ENCODE assay signal across 8 cellular contexts in the genomic region with DNA sequence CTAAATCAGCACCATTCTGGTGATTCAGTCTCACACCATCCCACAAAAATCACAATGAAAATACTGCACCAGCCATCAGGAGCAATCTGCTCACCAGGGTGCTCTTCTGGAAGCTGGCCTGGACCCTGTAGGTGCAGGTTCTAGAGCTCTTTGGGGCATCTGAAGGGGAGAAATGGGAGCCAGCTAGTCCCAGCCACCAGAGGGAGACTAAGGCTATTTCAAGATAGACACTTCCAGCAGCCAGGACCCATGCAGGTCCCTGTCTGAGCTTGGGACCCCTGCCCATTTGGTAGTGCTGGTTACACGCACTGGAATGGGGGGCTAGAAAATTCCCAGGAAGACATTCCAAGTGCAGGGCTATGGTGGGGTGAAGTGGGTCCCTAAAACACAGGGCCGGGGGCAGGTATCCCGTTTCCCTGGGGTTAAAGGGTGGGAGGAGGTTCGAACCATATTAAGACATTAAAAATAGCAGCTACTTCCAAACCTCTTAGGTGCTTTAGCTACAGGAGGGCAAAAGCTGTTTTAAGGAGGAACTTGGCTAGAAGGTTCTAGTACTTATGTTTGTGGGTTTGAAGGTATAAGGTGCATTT.
A peak's percentile ranks its signal among the peaks of the same experiment; 100 is the strongest.
DNase-seq lines count a peak whose midpoint lies in the region; ATAC-seq and TF ChIP-seq lines count a peak whose summit lies in the region.

No MANE protein-coding gene starts in this region.

- H3K4me3 ChIP-seq in cardiac muscle cell (no peak overlapping the region), testis (no peak overlapping the region)

- TF ChIP-seq CTCF in cardiac muscle cell (IDR thresholded peaks at IDR 0.05; ENCODE audit: low read depth, low read length) (peak; percentile 74), testis (IDR thresholded peaks at IDR 0.05) (peak in 2 of 3 experiments; percentile 42 to 44)

- H3K27me3 ChIP-seq in cardiac muscle cell (no peaks in the 10 kb centered on the region), testis (no peaks in the 10 kb centered on the region)

- peak overlapping the region; percentile 36 for H3K4me3 Mint-ChIP-seq in activated CD8-positive, alpha-beta memory T cell treated with anti-CD3 and anti-CD28 coated beads, Interleukin-2, amount 10 ng/mL, durations not matched to agents 7 days and 5 days
- H3K4me3 Mint-ChIP-seq in activated T-cell treated with anti-CD3 and anti-CD28 coated beads, Interleukin-2, amount 50 U/mL, for 4 hours, result no peak overlapping the region

- H3K9me3 ChIP-seq in cardiac muscle cell (ENCODE audit: low read depth), result no peaks in the 10 kb centered on the region
- H3K9me3 ChIP-seq in testis, result no peaks in the 10 kb centered on the region

- CTCF ChIA-PET in activated CD8-positive, alpha-beta memory T cell treated with anti-CD3 and anti-CD28 coated beads, Interleukin-2, amount 10 ng/mL, durations not matched to agents 7 days and 5 days (lab: Charles Lee), result interaction anchor here (0.6 to 3.7 kb wide), 35 partner anchors 11 to 257 kb away, joined by 3 to 71 read pairs (median 5); a partner anchor contains a TSS

- 84 to 89% methylated on average over 4 of the region's 4 CpGs for WGBS in testis, 2 donors

- no peaks in the 10 kb centered on the region for H3K9me3 Mint-ChIP-seq in activated CD8-positive, alpha-beta memory T cell treated with anti-CD3 and anti-CD28 coated beads, Interleukin-2, amount 10 ng/mL, durations not matched to agents 7 days and 5 days (ENCODE audit: low read depth)
- no peaks in the 10 kb centered on the region for H3K9me3 Mint-ChIP-seq in activated T-cell treated with anti-CD3 and anti-CD28 coated beads, Interleukin-2, amount 50 U/mL, for 4 hours

- DNase-seq in activated CD8-positive, alpha-beta memory T cell treated with anti-CD3 and anti-CD28 coated beads, Interleukin-2, amount 10 ng/mL, durations not matched to agents 7 days and 5 days, result peak; percentile 61
- DNase-seq in activated CD8-positive, alpha-beta memory T cell treated with anti-CD3 and anti-CD28 coated beads, Interleukin-2, amount 50 U/mL, for 48 hours, result no peak
- DNase-seq in M059J (ENCODE audit: low read depth) (peak; percentile 57), cardiac muscle cell (ENCODE audit: low read depth in 1 of 2, low spot score in 1 of 2) (peak; percentile 57 to 62), testis (peak; percentile 58), NCI-H1105 (lab: John Stamatoyannopoulos, UW) (no peak)
- peak; percentile 17 for DNase-seq in activated T-cell treated with anti-CD3 and anti-CD28 coated beads, Interleukin-2, amount 50 U/mL, for 4 hours

- H3K36me3 ChIP-seq in cardiac muscle cell (peaks cover 8% of the 10 kb centered on the region), testis (ENCODE audit: low read depth, missing control alignments) (no peaks in the 10 kb centered on the region)

- intact Hi-C loops in testis (cut with DNase I; ENCODE audit: low total_unique reads), result no loop called here

- no peaks in the 10 kb centered on the region for H3K27me3 Mint-ChIP-seq in activated CD8-positive, alpha-beta memory T cell treated with anti-CD3 and anti-CD28 coated beads, Interleukin-2, amount 10 ng/mL, durations not matched to agents 7 days and 5 days
- H3K27me3 Mint-ChIP-seq in activated T-cell treated with anti-CD3 and anti-CD28 coated beads, Interleukin-2, amount 50 U/mL, for 4 hours (ENCODE audit: low read depth), result no peaks in the 10 kb centered on the region

- H3K4me1 ChIP-seq in cardiac muscle cell (ENCODE audit: low read depth) (peaks cover 2% of the 10 kb centered on the region), testis (no peaks in the 10 kb centered on the region)

- TF ChIP-seq POLR2A in testis (IDR thresholded peaks at IDR 0.05), result no peak

- H3K27ac ChIP-seq in cardiac muscle cell (no peak overlapping the region), testis (no peak overlapping the region)

- H3K36me3 Mint-ChIP-seq in activated CD8-positive, alpha-beta memory T cell treated with anti-CD3 and anti-CD28 coated beads, Interleukin-2, amount 10 ng/mL, durations not matched to agents 7 days and 5 days, result peaks cover 45% of the 10 kb centered on the region
- H3K36me3 Mint-ChIP-seq in activated T-cell treated with anti-CD3 and anti-CD28 coated beads, Interleukin-2, amount 50 U/mL, for 4 hours (ENCODE audit: insufficient read depth), result peaks cover 33% of the 10 kb centered on the region

- peaks cover 77% of the 10 kb centered on the region for H3K4me1 Mint-ChIP-seq in activated CD8-positive, alpha-beta memory T cell treated with anti-CD3 and anti-CD28 coated beads, Interleukin-2, amount 10 ng/mL, durations not matched to agents 7 days and 5 days
- peaks cover 63% of the 10 kb centered on the region for H3K4me1 Mint-ChIP-seq in activated T-cell treated with anti-CD3 and anti-CD28 coated beads, Interleukin-2, amount 50 U/mL, for 4 hours (ENCODE audit: low read depth)

- H3K27ac Mint-ChIP-seq in activated CD8-positive, alpha-beta memory T cell treated with anti-CD3 and anti-CD28 coated beads, Interleukin-2, amount 10 ng/mL, durations not matched to agents 7 days and 5 days, result peak overlapping the region; percentile 86

- peak; percentile 46 for ATAC-seq in activated CD8-positive, alpha-beta memory T cell treated with anti-CD3 and anti-CD28 coated beads, Interleukin-2, amount 10 ng/mL, durations not matched to agents 7 days and 5 days
- peak in 1 of 2 donors; percentile 18 for ATAC-seq in activated T-cell treated with anti-CD3 and anti-CD28 coated beads, Interleukin-2, amount 50 U/mL, for 4 hours
- ATAC-seq in HG02610 (IDR thresholded peaks at IDR 0.05; ENCODE audit: unreplicated experiment), result no peak

Comparison
In these comparisons a context has a peak if more than half of its experiments do, and no peak if none do; other contexts are left out.
1. DNase-seq: peak in activated CD8-positive, alpha-beta memory T cell treated with anti-CD3 and anti-CD28 coated beads, Interleukin-2, amount 10 ng/mL, durations not matched to agents 7 days and 5 days (single experiment), M059J (single experiment), activated T-cell treated with anti-CD3 and anti-CD28 coated beads, Interleukin-2, amount 50 U/mL, for 4 hours (single experiment), cardiac muscle cell (2 of 2) and testis (single experiment); none in activated CD8-positive, alpha-beta memory T cell treated with anti-CD3 and anti-CD28 coated beads, Interleukin-2, amount 50 U/mL, for 48 hours (single experiment) and NCI-H1105 (single experiment).